20 cellular contexts compared by ENCODE assay signal in the genomic region with DNA sequence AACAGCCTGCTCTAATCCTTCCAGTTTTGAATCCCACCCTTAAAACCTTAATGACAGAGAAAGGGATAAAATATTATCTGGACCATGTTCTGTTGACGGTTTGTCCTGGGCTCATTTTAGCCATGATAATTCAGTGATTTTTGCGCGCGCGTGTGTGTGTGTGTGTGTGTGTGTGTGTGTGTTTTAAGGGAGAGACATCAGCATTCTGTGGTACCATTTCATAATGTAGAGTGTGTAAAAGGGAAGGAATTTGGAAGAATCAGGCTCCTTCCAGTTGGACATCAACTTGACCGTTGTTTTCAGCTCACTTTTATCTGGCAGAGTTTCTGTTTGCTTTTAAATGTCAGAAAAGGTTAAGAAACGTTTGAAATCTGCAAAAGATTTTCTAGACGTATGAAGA.
"Had no signal": no experiment of that assay in that cellular context is flagged by ENCODE, and none has a peak within 500 bp of the region (broad histone marks: within the 10 kb centered on the region; RNA-seq: fewer than 3 reads in every experiment).

No MANE protein-coding gene starts in this region.

- DNase-seq: activated CD4-positive, alpha-beta T cell treated with anti-CD3 and anti-CD28 coated beads for 48 hours; activated CD8-positive, alpha-beta T cell treated with anti-CD3 and anti-CD28 coated beads for 36 hours; activated effector memory CD4-positive, alpha-beta T cell treated with anti-CD3 and anti-CD28 coated beads, Interleukin-2, amount 50 U/mL, for 16 hours; activated T-cell treated with anti-CD3 and anti-CD28 coated beads, Interleukin-2, amount 50 U/mL, for 4 hours; amygdala; effector memory CD4-positive, alpha-beta T cell; hippocampal formation; left ventricle myocardium superior; natural killer cell; nucleus accumbens; psoas muscle; stimulated activated CD4-positive, alpha-beta T cell treated with anti-CD3 and anti-CD28 coated beads, Interleukin-1b, Interleukin-23, amount 100 ng/mL, for 48 hours; stimulated activated naive CD8-positive, alpha-beta T cell treated with anti-CD3 and anti-CD28 coated beads, Interleukin-15, amount 100 ng/mL, for 72 hours; T-helper 17 cell; testis; upper lobe of left lung had no signal

- H3K36me3 ChIP-seq: upper lobe of left lung had no signal

- H3K4me1 Mint-ChIP-seq: activated naive CD4-positive, alpha-beta T cell treated with anti-CD3 and anti-CD28 coated beads, Interleukin-2, amount 50 U/mL, for 24 hours; memory B cell; natural killer cell; stimulated activated naive CD8-positive, alpha-beta T cell treated with anti-CD3 and anti-CD28 coated beads, Interleukin-15, amount 100 ng/mL, for 72 hours; T-helper 17 cell had no signal

- H3K4me3 ChIP-seq: psoas muscle, testis, upper lobe of left lung had no signal

- H3K27me3 Mint-ChIP-seq: memory B cell; stimulated activated naive CD8-positive, alpha-beta T cell treated with anti-CD3 and anti-CD28 coated beads, Interleukin-15, amount 100 ng/mL, for 72 hours; T-helper 17 cell had no signal

- H3K9me3 ChIP-seq: psoas muscle, testis had no signal

- H3K4me1 ChIP-seq: testis, upper lobe of left lung had no signal

- ATAC-seq: activated CD8-positive, alpha-beta T cell treated with anti-CD3 and anti-CD28 coated beads for 36 hours; activated T-cell treated with anti-CD3 and anti-CD28 coated beads, Interleukin-2, amount 50 U/mL, for 4 hours; left ventricle myocardium superior; natural killer cell; psoas muscle; stimulated activated naive CD8-positive, alpha-beta T cell treated with anti-CD3 and anti-CD28 coated beads, Interleukin-15, amount 100 ng/mL, for 72 hours; T-helper 17 cell had no signal

- H3K4me3 Mint-ChIP-seq: activated CD8-positive, alpha-beta T cell treated with anti-CD3 and anti-CD28 coated beads for 36 hours; activated naive CD4-positive, alpha-beta T cell treated with anti-CD3 and anti-CD28 coated beads, Interleukin-2, amount 50 U/mL, for 24 hours; activated T-cell treated with anti-CD3 and anti-CD28 coated beads, Interleukin-2, amount 50 U/mL, for 4 hours; brain; dendritic cell treated with granulocyte-macrophage colony-stimulating factor and Interleukin-4, amounts not matched to agents 40 ng/mL and 50 ng/mL, for 4 days; memory B cell; natural killer cell; stimulated activated naive CD8-positive, alpha-beta T cell treated with anti-CD3 and anti-CD28 coated beads, Interleukin-15, amount 100 ng/mL, for 72 hours; T-helper 17 cell had no signal

- H3K36me3 Mint-ChIP-seq: activated naive CD4-positive, alpha-beta T cell treated with anti-CD3 and anti-CD28 coated beads, Interleukin-2, amount 50 U/mL, for 24 hours; brain; memory B cell; natural killer cell had no signal

- H3K9me3 Mint-ChIP-seq: activated CD8-positive, alpha-beta T cell treated with anti-CD3 and anti-CD28 coated beads for 36 hours; activated naive CD4-positive, alpha-beta T cell treated with anti-CD3 and anti-CD28 coated beads, Interleukin-2, amount 50 U/mL, for 24 hours; activated T-cell treated with anti-CD3 and anti-CD28 coated beads, Interleukin-2, amount 50 U/mL, for 4 hours; dendritic cell treated with granulocyte-macrophage colony-stimulating factor and Interleukin-4, amounts not matched to agents 40 ng/mL and 50 ng/mL, for 4 days; memory B cell; natural killer cell; stimulated activated naive CD8-positive, alpha-beta T cell treated with anti-CD3 and anti-CD28 coated beads, Interleukin-15, amount 100 ng/mL, for 72 hours had no signal

- H3K27ac Mint-ChIP-seq: activated CD8-positive, alpha-beta T cell treated with anti-CD3 and anti-CD28 coated beads for 36 hours; activated naive CD4-positive, alpha-beta T cell treated with anti-CD3 and anti-CD28 coated beads, Interleukin-2, amount 50 U/mL, for 24 hours; dendritic cell treated with granulocyte-macrophage colony-stimulating factor and Interleukin-4, amounts not matched to agents 40 ng/mL and 50 ng/mL, for 4 days; memory B cell; natural killer cell; stimulated activated naive CD8-positive, alpha-beta T cell treated with anti-CD3 and anti-CD28 coated beads, Interleukin-15, amount 100 ng/mL, for 72 hours; T-helper 17 cell had no signal

- H3K27ac ChIP-seq: psoas muscle, testis, upper lobe of left lung had no signal

- H3K27me3 ChIP-seq: testis, upper lobe of left lung had no signal
